In genomic region chr6:33313105-33313708, GRCh38 we compare ENCODE assay signal across 8 cellular contexts. TPM values are rescaled to one million over a fixed set of nuclear protein-coding genes. Genes with fewer than 3 reads are reported as not detected.
DNase-seq lines count a peak whose midpoint lies in the region; ATAC-seq and TF ChIP-seq lines count a peak whose summit lies in the region.

No MANE protein-coding gene starts in this region.

- no peaks in the 10 kb centered on the region for H3K27me3 ChIP-seq in colonic mucosa

- intact Hi-C loops in colonic mucosa (cut with DNase I), result loop anchor here (10.0 kb wide), 1 partner anchor 102 kb away; the partner anchor contains the start of genes CUTA and PHF1

- peaks cover 16% of the 10 kb centered on the region for H3K4me1 ChIP-seq in colonic mucosa

- H3K36me3 ChIP-seq in colonic mucosa, result no peaks in the 10 kb centered on the region

- peak; percentile 4 for ATAC-seq in left lobe of liver

- H3K4me3 ChIP-seq in colonic mucosa, result peak overlapping the region; percentile 79

- DNase-seq in NCI-H2081 (lab: John Stamatoyannopoulos, UW), result peak; percentile 34 to 45
- no peak for DNase-seq in NCI-H2081 treated with DMSO at 0.1 percent for 48 hours (lab: John Stamatoyannopoulos, UW)
- DNase-seq in Kasumi-1 (lab: John Stamatoyannopoulos, UW), result peak; percentile 48 to 68
- DNase-seq in colonic mucosa, result no peak
- no peak for DNase-seq in left lobe of liver (ENCODE audit: low spot score)
- peak in 2 of 3 experiments; percentile 40 to 47 for DNase-seq in stimulated activated CD4-positive, alpha-beta T cell treated with anti-CD3 and anti-CD28 coated beads, TNF-alpha, amount 100 ng/mL, for 24 hours (ENCODE audit: low read depth in 3 of 3)
- DNase-seq in DMS153 treated with DMSO at 0.1 percent for 48 hours (lab: John Stamatoyannopoulos, UW; ENCODE audit: unreplicated experiment), result no peak

- peak overlapping the region; percentile 100 for H3K27ac ChIP-seq in VCaP
- peak overlapping the region; percentile 100 for H3K27ac ChIP-seq in colonic mucosa

- H3K9ac ChIP-seq in colonic mucosa (ENCODE audit: low read depth in 2 of 2, low read length in 2 of 2), result peak overlapping the region; percentile 89 to 99

- no peaks in the 10 kb centered on the region for H3K9me3 ChIP-seq in colonic mucosa

- TF ChIP-seq CTCF in VCaP (conservative IDR thresholded peaks at IDR 0.05) (no peak), colonic mucosa (IDR thresholded peaks at IDR 0.05) (no peak)

RNA-seq across cellular contexts. Expression of gene TAPBP, which starts 0.7 kb away (rescaled TPM):
- total RNA-seq in colonic mucosa (100 to 1,000 TPM; 204 to 235 TPM), left lobe of liver (107 TPM)

RNA-seq across cellular contexts. Expression of gene ZBTB22, which starts 4.3 kb away (rescaled TPM):
- total RNA-seq in colonic mucosa, result 10 to 100 TPM; 12.4 to 16.9 TPM
- total RNA-seq in left lobe of liver, result 7.7 TPM

RNA-seq across cellular contexts. Expression of gene DAXX, which starts 9.6 kb away (rescaled TPM):
- total RNA-seq in colonic mucosa (10 to 100 TPM; 38.7 to 46.7 TPM), left lobe of liver (14.1 TPM)

RNA-seq across cellular contexts. Expression of gene RGL2, which starts 14.5 kb away (rescaled TPM):
- 10 to 100 TPM; 29.9 to 34.7 TPM for total RNA-seq in colonic mucosa
- 19.7 TPM for total RNA-seq in left lobe of liver

RNA-seq across cellular contexts. Expression of gene PFDN6, which starts 23.8 kb away (rescaled TPM):
- total RNA-seq in colonic mucosa, result 10 to 100 TPM; 36.5 to 77.0 TPM
- total RNA-seq in left lobe of liver, result 19.2 TPM

Comparison
In these comparisons a context has a peak if more than half of its experiments do, and no peak if none do; other contexts are left out.
1. DNase-seq: peak in NCI-H2081 (2 of 2), Kasumi-1 (2 of 2) and stimulated activated CD4-positive, alpha-beta T cell treated with anti-CD3 and anti-CD28 coated beads, TNF-alpha, amount 100 ng/mL, for 24 hours (2 of 3); none in NCI-H2081 treated with DMSO at 0.1 percent for 48 hours (single experiment), colonic mucosa (single experiment), left lobe of liver (single experiment) and DMS153 treated with DMSO at 0.1 percent for 48 hours (single experiment).